ENCODE assay signal across 15 cellular contexts in genomic region chr7:102198557-102198956, GRCh38.
"Had no signal": no experiment of that assay in that cellular context is flagged by ENCODE, and none has a peak within 500 bp of the region (broad histone marks: within the 10 kb centered on the region; RNA-seq: fewer than 3 reads in every experiment).

No MANE protein-coding gene starts in this region.

- H3K4me3 ChIP-seq: esophagus muscularis mucosa, testis, transverse colon, uterus had no signal

- H3K27ac ChIP-seq: esophagus muscularis mucosa, foreskin keratinocyte, testis, transverse colon, uterus had no signal

- DNase-seq: activated CD4-positive, alpha-beta T cell treated with anti-CD3 and anti-CD28 coated beads for 4 hours; activated CD4-positive, alpha-beta T cell treated with anti-CD3 and anti-CD28 coated beads, Interleukin-2, amount 50 U/mL, for 4 hours; activated naive CD4-positive, alpha-beta T cell; activated T-cell treated with anti-CD3 and anti-CD28 coated beads for 4 hours; activated T-cell treated with anti-CD3 and anti-CD28 coated beads, Interleukin-2, amount 50 U/mL, for 72 hours; foreskin keratinocyte; left ventricle myocardium superior; occipital lobe; right cardiac atrium; stimulated activated naive CD8-positive, alpha-beta T cell treated with anti-CD3 and anti-CD28 coated beads, Interleukin-15, Interleukin-2, amounts not matched to agents 100 U/mL and 50 U/mL, for 24 hours; testis; transverse colon; uterus had no signal

- H3K9me3 Mint-ChIP-seq: activated naive CD4-positive, alpha-beta T cell treated with anti-CD3 and anti-CD28 coated beads, Interleukin-2, amount 50 U/mL, for 72 hours; activated T-cell treated with anti-CD3 and anti-CD28 coated beads, Interleukin-2, amount 50 U/mL, for 72 hours had no signal

- H3K4me3 Mint-ChIP-seq: activated T-cell treated with anti-CD3 and anti-CD28 coated beads, Interleukin-2, amount 50 U/mL, for 72 hours had no signal

- ATAC-seq: activated naive CD4-positive, alpha-beta T cell treated with anti-CD3 and anti-CD28 coated beads, Interleukin-2, amount 50 U/mL, for 72 hours; activated T-cell treated with anti-CD3 and anti-CD28 coated beads, Interleukin-2, amount 50 U/mL, for 72 hours; foreskin keratinocyte; left ventricle myocardium superior; right cardiac atrium; stimulated activated naive CD8-positive, alpha-beta T cell treated with anti-CD3 and anti-CD28 coated beads, Interleukin-15, Interleukin-2, amounts not matched to agents 100 U/mL and 50 U/mL, for 24 hours had no signal

- H3K9me3 ChIP-seq: esophagus muscularis mucosa, testis, transverse colon, uterus had no signal

- H3K36me3 ChIP-seq: uterus had no signal

- H3K4me1 ChIP-seq: esophagus muscularis mucosa, foreskin keratinocyte, testis, transverse colon, uterus had no signal

- H3K27me3 ChIP-seq: esophagus muscularis mucosa, foreskin keratinocyte, testis, transverse colon, uterus had no signal

- H3K27ac Mint-ChIP-seq: activated naive CD4-positive, alpha-beta T cell treated with anti-CD3 and anti-CD28 coated beads, Interleukin-2, amount 50 U/mL, for 72 hours; activated T-cell treated with anti-CD3 and anti-CD28 coated beads, Interleukin-2, amount 50 U/mL, for 72 hours had no signal
